In genomic region chr11:85844439-85845051, GRCh38 we compare ENCODE assay signal across 14 cellular contexts. TPM values are rescaled to one million over a fixed set of nuclear protein-coding genes. Genes with fewer than 3 reads are reported as not detected.
DNase-seq lines count a peak whose midpoint lies in the region; ATAC-seq and TF ChIP-seq lines count a peak whose summit lies in the region.
"Had no signal": no experiment of that assay in that cellular context is flagged by ENCODE, and none has a peak within 500 bp of the region (broad histone marks: within the 10 kb centered on the region; RNA-seq: fewer than 3 reads in every experiment).

No MANE protein-coding gene starts in this region.

- no peaks in the 10 kb centered on the region for H3K4me1 ChIP-seq in upper lobe of right lung
- H3K4me1 ChIP-seq: BLaER1, Peyer's patch, right lobe of liver had no signal

- no peak overlapping the region for H3K4me3 Mint-ChIP-seq in activated naive CD8-positive, alpha-beta T cell treated with anti-CD3 and anti-CD28 coated beads, Interleukin-2, amount 50 U/mL, for 24 hours
- H3K4me3 Mint-ChIP-seq in activated naive CD8-positive, alpha-beta T cell treated with anti-CD3 and anti-CD28 coated beads for 36 hours: no peak overlapping the region
- H3K4me3 Mint-ChIP-seq: central memory CD8-positive, alpha-beta T cell; stimulated activated naive B cell treated with anti-CD40 and anti-IgM and Interleukin-4, amounts not matched to agents 10 μg/mL and 1 μg/mL and 100 μg/mL, for 72 hours had no signal

- no peaks in the 10 kb centered on the region for H3K9me3 ChIP-seq in upper lobe of right lung
- H3K9me3 ChIP-seq: BLaER1, Peyer's patch, right lobe of liver had no signal

- no peaks in the 10 kb centered on the region for H3K36me3 ChIP-seq in upper lobe of right lung
- H3K36me3 ChIP-seq: BLaER1, Peyer's patch, right lobe of liver had no signal

- no peak for TF ChIP-seq CTCF in upper lobe of right lung (IDR thresholded peaks at IDR 0.05)

- H3K4me1 Mint-ChIP-seq in activated naive CD8-positive, alpha-beta T cell treated with anti-CD3 and anti-CD28 coated beads, Interleukin-2, amount 50 U/mL, for 24 hours: peaks cover 12% of the 10 kb centered on the region
- peaks cover 8% of the 10 kb centered on the region for H3K4me1 Mint-ChIP-seq in activated naive CD8-positive, alpha-beta T cell treated with anti-CD3 and anti-CD28 coated beads for 36 hours
- H3K4me1 Mint-ChIP-seq: central memory CD8-positive, alpha-beta T cell; stimulated activated naive B cell treated with anti-CD40 and anti-IgM and Interleukin-4, amounts not matched to agents 10 μg/mL and 1 μg/mL and 100 μg/mL, for 72 hours had no signal

- no peak overlapping the region for H3K4me3 ChIP-seq in upper lobe of right lung
- H3K4me3 ChIP-seq: BLaER1, Peyer's patch, right lobe of liver had no signal

- H3K27me3 Mint-ChIP-seq in activated naive CD8-positive, alpha-beta T cell treated with anti-CD3 and anti-CD28 coated beads, Interleukin-2, amount 50 U/mL, for 24 hours: no peaks in the 10 kb centered on the region
- no peaks in the 10 kb centered on the region for H3K27me3 Mint-ChIP-seq in activated naive CD8-positive, alpha-beta T cell treated with anti-CD3 and anti-CD28 coated beads for 36 hours
- H3K27me3 Mint-ChIP-seq: central memory CD8-positive, alpha-beta T cell; stimulated activated naive B cell treated with anti-CD40 and anti-IgM and Interleukin-4, amounts not matched to agents 10 μg/mL and 1 μg/mL and 100 μg/mL, for 72 hours had no signal

- no peak for DNase-seq in activated naive CD8-positive, alpha-beta T cell treated with anti-CD3 and anti-CD28 coated beads, Interleukin-2, amount 50 U/mL, for 24 hours
- no peak for DNase-seq in activated naive CD8-positive, alpha-beta T cell treated with anti-CD3 and anti-CD28 coated beads for 36 hours
- peak; percentile 70 for DNase-seq in OCI-M1 (lab: John Stamatoyannopoulos, UW)
- peak; percentile 41 for DNase-seq in fibroblast of peridontal ligament (ENCODE audit: extremely low read depth)
- no peak for DNase-seq in upper lobe of right lung
- DNase-seq in HK-2 (ENCODE audit: unreplicated experiment): no peak
- no peak for DNase-seq in GM19240 (ENCODE audit: insufficient read length, low spot score)
- DNase-seq in activated naive CD4-positive, alpha-beta T cell treated with Interleukin-2 at 50 U/mL for 16 hours: no peak
- DNase-seq: NCI-H1105; Peyer's patch; right lobe of liver; stimulated activated naive B cell treated with anti-CD40 and anti-IgM and Interleukin-4, amounts not matched to agents 10 μg/mL and 1 μg/mL and 100 μg/mL, for 72 hours had no signal

- ATAC-seq in activated naive CD8-positive, alpha-beta T cell treated with anti-CD3 and anti-CD28 coated beads, Interleukin-2, amount 50 U/mL, for 24 hours: peak; percentile 90
- peak; percentile 91 for ATAC-seq in upper lobe of right lung

- no peak overlapping the region for H3K27ac ChIP-seq in upper lobe of right lung
- H3K27ac ChIP-seq: BLaER1, Peyer's patch, right lobe of liver had no signal

- intact Hi-C loops in upper lobe of right lung (cut with DNase I): no loop called here

- no peaks in the 10 kb centered on the region for H3K9me3 Mint-ChIP-seq in activated naive CD8-positive, alpha-beta T cell treated with anti-CD3 and anti-CD28 coated beads, Interleukin-2, amount 50 U/mL, for 24 hours
- H3K9me3 Mint-ChIP-seq in activated naive CD8-positive, alpha-beta T cell treated with anti-CD3 and anti-CD28 coated beads for 36 hours: peaks cover 2% of the 10 kb centered on the region
- H3K9me3 Mint-ChIP-seq: central memory CD8-positive, alpha-beta T cell had no signal

- H3K27ac Mint-ChIP-seq in activated naive CD8-positive, alpha-beta T cell treated with anti-CD3 and anti-CD28 coated beads, Interleukin-2, amount 50 U/mL, for 24 hours: no peak overlapping the region
- H3K27ac Mint-ChIP-seq in activated naive CD8-positive, alpha-beta T cell treated with anti-CD3 and anti-CD28 coated beads for 36 hours: no peak overlapping the region
- H3K27ac Mint-ChIP-seq: stimulated activated naive B cell treated with anti-CD40 and anti-IgM and Interleukin-4, amounts not matched to agents 10 μg/mL and 1 μg/mL and 100 μg/mL, for 72 hours had no signal

- no peaks in the 10 kb centered on the region for H3K27me3 ChIP-seq in upper lobe of right lung
- H3K27me3 ChIP-seq: BLaER1, Peyer's patch, right lobe of liver had no signal

- H3K36me3 Mint-ChIP-seq in activated naive CD8-positive, alpha-beta T cell treated with anti-CD3 and anti-CD28 coated beads, Interleukin-2, amount 50 U/mL, for 24 hours (ENCODE audit: low read depth): no peaks in the 10 kb centered on the region
- H3K36me3 Mint-ChIP-seq in activated naive CD8-positive, alpha-beta T cell treated with anti-CD3 and anti-CD28 coated beads for 36 hours: peaks cover 1% of the 10 kb centered on the region
- H3K36me3 Mint-ChIP-seq: stimulated activated naive B cell treated with anti-CD40 and anti-IgM and Interleukin-4, amounts not matched to agents 10 μg/mL and 1 μg/mL and 100 μg/mL, for 72 hours had no signal

RNA-seq across cellular contexts. Expression of gene CCDC83, which starts 10.6 kb away (rescaled TPM):
- not detected for total RNA-seq in activated naive CD8-positive, alpha-beta T cell treated with anti-CD3 and anti-CD28 coated beads for 36 hours
- not detected for total RNA-seq in upper lobe of right lung
- total RNA-seq: Peyer's patch, right lobe of liver had no signal

RNA-seq across cellular contexts. Expression of gene SYTL2, which starts 33.6 kb away (rescaled TPM):
- total RNA-seq in activated naive CD8-positive, alpha-beta T cell treated with anti-CD3 and anti-CD28 coated beads for 36 hours: 1 to 10 TPM; 5.8 to 7.6 TPM
- 36.5 TPM for total RNA-seq in upper lobe of right lung

Comparison
In these comparisons a context has a peak if more than half of its experiments do, and no peak if none do; other contexts are left out.
1. DNase-seq: peak in OCI-M1 (single experiment) and fibroblast of peridontal ligament (single experiment); none in activated naive CD8-positive, alpha-beta T cell treated with anti-CD3 and anti-CD28 coated beads, Interleukin-2, amount 50 U/mL, for 24 hours (single experiment), activated naive CD8-positive, alpha-beta T cell treated with anti-CD3 and anti-CD28 coated beads for 36 hours (single experiment), upper lobe of right lung (single experiment), HK-2 (single experiment), GM19240 (single experiment) and activated naive CD4-positive, alpha-beta T cell treated with Interleukin-2 at 50 U/mL for 16 hours (single experiment).